Comparison of ENCODE assay signal across 8 cellular contexts in genomic region chr7:67134912-67135311, GRCh38.
A peak's percentile ranks its signal among the peaks of the same experiment; 100 is the strongest.
DNase-seq lines count a peak whose midpoint lies in the region; ATAC-seq, FAIRE-seq and TF ChIP-seq lines count a peak whose summit lies in the region.
"Not testable (repeated sequence)": the region's sequence is repeated elsewhere in the genome, so short reads cannot be mapped to it uniquely, and the experiment has no call there.

No MANE protein-coding gene starts in this region.

- H3K27ac Mint-ChIP-seq in activated naive CD4-positive, alpha-beta T cell treated with anti-CD3 and anti-CD28 coated beads for 36 hours, result peak overlapping the region; percentile 37
- peak overlapping the region; percentile 4 for H3K27ac Mint-ChIP-seq in memory B cell

- not testable (repeated sequence) for H3K4me3 Mint-ChIP-seq in activated naive CD4-positive, alpha-beta T cell treated with anti-CD3 and anti-CD28 coated beads for 36 hours; memory B cell

- CTCF ChIA-PET in activated naive CD4-positive, alpha-beta T cell treated with anti-CD3 and anti-CD28 coated beads for 36 hours (lab: Charles Lee), result interaction anchor here (0.6 kb wide), 1 partner anchor 94 kb away, joined by 3 read pairs; no protein-coding TSS in a partner anchor

- not testable (repeated sequence) for FAIRE-seq in GM12891 (lab: Jason Lieb, UNC)

- H3K4me1 Mint-ChIP-seq in activated naive CD4-positive, alpha-beta T cell treated with anti-CD3 and anti-CD28 coated beads for 36 hours (ENCODE audit: low read depth), result peaks cover 15% of the 10 kb centered on the region
- not testable (repeated sequence) for H3K4me1 Mint-ChIP-seq in memory B cell

- not testable (repeated sequence) for H3K9me3 Mint-ChIP-seq in activated naive CD4-positive, alpha-beta T cell treated with anti-CD3 and anti-CD28 coated beads for 36 hours; memory B cell

- not testable (repeated sequence) for H3K27me3 Mint-ChIP-seq in activated naive CD4-positive, alpha-beta T cell treated with anti-CD3 and anti-CD28 coated beads for 36 hours (ENCODE audit: low read depth); memory B cell

- ATAC-seq in HG02610 (IDR thresholded peaks at IDR 0.05; ENCODE audit: unreplicated experiment), result peak; percentile 88
- peak; percentile 93 to 96 for ATAC-seq in activated CD4-positive, CD25-positive, alpha-beta regulatory T cell treated with anti-CD3 and anti-CD28 coated beads, Interleukin-2, amount 50 U/mL, for 24 hours
- ATAC-seq in memory B cell (ENCODE audit: low read depth), result not testable (repeated sequence)

- intact Hi-C loops in activated naive CD4-positive, alpha-beta T cell treated with anti-CD3 and anti-CD28 coated beads for 36 hours (cut with micrococcal nuclease), result not testable (repeated sequence)

- H3K36me3 Mint-ChIP-seq in activated naive CD4-positive, alpha-beta T cell treated with anti-CD3 and anti-CD28 coated beads for 36 hours (ENCODE audit: low read depth), result not testable (repeated sequence)
- H3K36me3 Mint-ChIP-seq in memory B cell, result peaks cover 18% of the 10 kb centered on the region

- not testable (repeated sequence) for DNase-seq in GM12891 (ENCODE audit: insufficient read length, low spot score); memory B cell (ENCODE audit: low spot score in 2 of 2)
- DNase-seq in activated T-cell treated with anti-CD3 and anti-CD28 coated beads for 48 hours (ENCODE audit: low read depth), result peak; percentile 21
- DNase-seq in activated naive CD4-positive, alpha-beta T cell treated with anti-CD3 and anti-CD28 coated beads for 36 hours, result peak; percentile 76
- peak; percentile 9 to 15 for DNase-seq in stimulated activated CD4-positive, alpha-beta T cell treated with anti-CD3 and anti-CD28 coated beads, Interleukin-2, amount 100 ng/mL, for 48 hours
- DNase-seq in stimulated activated naive CD4-positive, alpha-beta T cell treated with Interleukin-2 at 50 U/mL for 16 hours (lab: John Stamatoyannopoulos, UW), result peak; percentile 3

- not testable (repeated sequence) for TF ChIP-seq POLR2A in GM12891 (IDR thresholded peaks at IDR 0.05; ENCODE audit: low read depth, low read length)

TF ChIP-seq in GM12891, 5 proteins besides CTCF, POLR2A, EP300 and RAD21:
- TF ChIP-seq POU2F2 (IDR thresholded peaks at IDR 0.05; ENCODE audit: low read depth, low read length), result peak; percentile 78
TF ChIP-seq in GM12891: peak in this region for 1; not testable (repeated sequence) for 4.
